33 cellular contexts compared by ENCODE assay signal in genomic region chr11:66707486-66707885, GRCh38.
"Had no signal": no experiment of that assay in that cellular context is flagged by ENCODE, and none has a peak within 500 bp of the region (broad histone marks: within the 10 kb centered on the region; RNA-seq: fewer than 3 reads in every experiment).

No MANE protein-coding gene starts in this region.

- H3K27me3 Mint-ChIP-seq: activated B cell treated with CpG ODN at 0.5 μM for 24 hours; activated CD4-positive, alpha-beta memory T cell treated with anti-CD3 and anti-CD28 coated beads for 36 hours; T-cell had no signal

- H3K4me1 Mint-ChIP-seq: activated B cell treated with CpG ODN at 0.5 μM for 24 hours; activated naive CD8-positive, alpha-beta T cell treated with anti-CD3 and anti-CD28 coated beads for 36 hours; central memory CD8-positive, alpha-beta T cell had no signal

- ATAC-seq: activated T-cell treated with anti-CD3 and anti-CD28 coated beads, Interleukin-2, amount 50 U/mL, for 4 hours; Panc1; SK-N-SH treated with all-trans-retinoic acid at 6 μM for 48 hours; T-cell; T-helper 17 cell had no signal

- H3K4me3 Mint-ChIP-seq: activated B cell treated with CpG ODN at 0.5 μM for 24 hours; activated CD4-positive, alpha-beta memory T cell treated with anti-CD3 and anti-CD28 coated beads for 36 hours; activated naive CD4-positive, alpha-beta T cell treated with anti-CD3 and anti-CD28 coated beads for 36 hours; activated naive CD8-positive, alpha-beta T cell treated with anti-CD3 and anti-CD28 coated beads for 36 hours; activated T-cell treated with anti-CD3 and anti-CD28 coated beads, Interleukin-2, amount 50 U/mL, for 4 hours; activated T-helper 1 cell treated with anti-CD3 and anti-CD28 coated beads, Interleukin-12 subunit alpha, Interleukin-12 subunit beta, Interleukin-2, Interleukin-4 antibody, amounts not matched to agents 30 ng/mL and 10 ng/mL and 1 ng/mL, durations not matched to agents 14 hours and 24 hours and 36 hours; central memory CD8-positive, alpha-beta T cell; T-cell; T-helper 17 cell had no signal

- H3K27ac Mint-ChIP-seq: activated B cell treated with CpG ODN at 0.5 μM for 24 hours; activated CD4-positive, alpha-beta memory T cell treated with anti-CD3 and anti-CD28 coated beads for 36 hours; activated naive CD4-positive, alpha-beta T cell treated with anti-CD3 and anti-CD28 coated beads for 36 hours; activated naive CD8-positive, alpha-beta T cell treated with anti-CD3 and anti-CD28 coated beads for 36 hours; activated T-helper 1 cell treated with anti-CD3 and anti-CD28 coated beads, Interleukin-12 subunit alpha, Interleukin-12 subunit beta, Interleukin-2, Interleukin-4 antibody, amounts not matched to agents 30 ng/mL and 10 ng/mL and 1 ng/mL, durations not matched to agents 14 hours and 24 hours and 36 hours; T-cell; T-helper 17 cell had no signal

- H3K36me3 ChIP-seq: cardiac muscle cell, MG63 had no signal

- H3K9me3 ChIP-seq: MG63 had no signal

- H3K9me3 Mint-ChIP-seq: activated B cell treated with CpG ODN at 0.5 μM for 24 hours; activated CD4-positive, alpha-beta memory T cell treated with anti-CD3 and anti-CD28 coated beads for 36 hours; activated naive CD4-positive, alpha-beta T cell treated with anti-CD3 and anti-CD28 coated beads for 36 hours; activated naive CD8-positive, alpha-beta T cell treated with anti-CD3 and anti-CD28 coated beads for 36 hours; activated T-cell treated with anti-CD3 and anti-CD28 coated beads, Interleukin-2, amount 50 U/mL, for 4 hours; activated T-helper 1 cell treated with anti-CD3 and anti-CD28 coated beads, Interleukin-12 subunit alpha, Interleukin-12 subunit beta, Interleukin-2, Interleukin-4 antibody, amounts not matched to agents 30 ng/mL and 10 ng/mL and 1 ng/mL, durations not matched to agents 14 hours and 24 hours and 36 hours; central memory CD8-positive, alpha-beta T cell; T-cell had no signal

- H3K27ac ChIP-seq: cardiac muscle cell, VCaP had no signal

- H3K27me3 ChIP-seq: cardiac muscle cell, MG63 had no signal

- H3K36me3 Mint-ChIP-seq: activated CD4-positive, alpha-beta memory T cell treated with anti-CD3 and anti-CD28 coated beads for 36 hours; activated naive CD8-positive, alpha-beta T cell treated with anti-CD3 and anti-CD28 coated beads for 36 hours; T-cell had no signal

- H3K4me3 ChIP-seq: cardiac muscle cell, MG63 had no signal

- DNase-seq: activated B cell treated with CpG ODN at 0.5 μM for 24 hours; activated CD4-positive, alpha-beta memory T cell treated with anti-CD3 and anti-CD28 coated beads for 36 hours; activated CD4-positive, alpha-beta T cell treated with anti-CD3 and anti-CD28 coated beads for 4 hours; activated CD4-positive, alpha-beta T cell treated with anti-CD3 and anti-CD28 coated beads, Interleukin-2, amount 50 U/mL, for 1 hour; activated CD4-positive, CD25-positive, alpha-beta regulatory T cell treated with anti-CD3 and anti-CD28 coated beads, Interleukin-2, amount 50 U/mL, for 72 hours; activated CD8-positive, alpha-beta memory T cell treated with anti-CD3 and anti-CD28 coated beads, Interleukin-2, amount 50 U/mL, for 4 hours; activated gamma-delta T cell treated with Interleukin-2 at 50 U/mL for 16 hours; activated naive CD4-positive, alpha-beta T cell treated with anti-CD3 and anti-CD28 coated beads for 36 hours; activated naive CD8-positive, alpha-beta T cell treated with anti-CD3 and anti-CD28 coated beads for 36 hours; activated T-cell treated with anti-CD3 and anti-CD28 coated beads for 4 hours; activated T-cell treated with anti-CD3 and anti-CD28 coated beads, Interleukin-2, amount 50 U/mL, for 4 hours; amniotic stem cell; aorta; Kasumi-1; KG1; MG63; NCI-H1048; NCI-H1105 treated with DMSO at 0.1 percent for 48 hours; NCI-H1436; NCI-H1694; NCI-H1930; NCI-H2081 treated with DMSO at 0.1 percent for 48 hours; NCI-H226; NCI-H524 treated with DMSO at 0.1 percent for 48 hours; SIG-M5; T-cell; T-helper 17 cell had no signal
